Comparison of ENCODE assay signal across 8 cellular contexts in the genomic region with DNA sequence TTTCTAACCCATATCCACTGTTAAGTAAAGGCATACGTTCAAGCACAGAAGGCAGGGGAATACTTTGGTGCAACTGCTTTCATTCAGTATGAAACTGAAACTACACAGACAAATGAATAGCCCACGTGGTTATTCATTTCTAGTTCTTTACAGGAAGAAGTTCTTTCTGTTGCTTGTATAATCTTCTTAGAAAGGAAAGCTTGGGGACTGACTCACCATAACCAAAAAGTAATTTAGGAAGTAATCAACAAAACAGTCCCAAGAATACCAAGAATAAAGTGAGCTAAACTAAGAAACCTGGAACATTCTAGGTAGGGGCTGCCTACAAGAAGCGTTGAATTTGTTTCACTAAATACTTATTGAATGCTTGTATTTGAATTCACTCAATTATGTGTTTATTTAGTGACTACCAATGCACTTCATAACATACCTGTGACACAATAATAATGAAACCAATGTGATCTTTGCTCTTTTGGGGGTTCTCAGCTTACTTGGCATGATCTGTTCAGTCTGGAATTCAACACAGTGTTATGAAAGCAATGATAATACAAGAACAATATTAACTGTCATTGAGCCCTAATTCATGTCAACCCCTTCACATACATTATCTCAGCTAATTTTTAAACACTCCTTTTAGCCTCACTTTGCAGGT. TPM values are rescaled to one million over a fixed set of nuclear protein-coding genes. Genes with fewer than 3 reads are reported as not detected.
DNase-seq lines count a peak whose midpoint lies in the region; ATAC-seq and TF ChIP-seq lines count a peak whose summit lies in the region.

No MANE protein-coding gene starts in this region.

- peak overlapping the region; percentile 54 for H3K4me3 Mint-ChIP-seq in activated CD8-positive, alpha-beta T cell treated with anti-CD3 and anti-CD28 coated beads, Interleukin-2, amount 10 ng/mL, durations not matched to agents 7 days and 5 days
- no peak overlapping the region for H3K4me3 Mint-ChIP-seq in mesothelial cell of epicardium

- H3K27ac Mint-ChIP-seq in activated CD8-positive, alpha-beta T cell treated with anti-CD3 and anti-CD28 coated beads, Interleukin-2, amount 10 ng/mL, durations not matched to agents 7 days and 5 days: peak overlapping the region; percentile 87
- no peak overlapping the region for H3K27ac Mint-ChIP-seq in mesothelial cell of epicardium

- POLR2A ChIA-PET in activated CD8-positive, alpha-beta T cell treated with anti-CD3 and anti-CD28 coated beads, Interleukin-2, amount 10 ng/mL, durations not matched to agents 7 days and 5 days (lab: Charles Lee): interaction anchor here (0.8 to 3.5 kb wide), 2 partner anchors 31 to 109 kb away, joined by 3 to 22 read pairs; no protein-coding TSS in a partner anchor

- peak; percentile 33 for DNase-seq in GM06990 (ENCODE audit: extremely low read depth, insufficient read length)
- peak; percentile 24 for DNase-seq in activated CD8-positive, alpha-beta T cell treated with anti-CD3 and anti-CD28 coated beads, Interleukin-2, amount 10 ng/mL, durations not matched to agents 7 days and 5 days
- peak; percentile 91 for DNase-seq in kidney glomerular epithelial cell (lab: John Stamatoyannopoulos, UW)
- DNase-seq in NCI-H510A treated with DMSO at 0.1 percent for 48 hours (lab: John Stamatoyannopoulos, UW): no peak
- DNase-seq in mesothelial cell of epicardium (ENCODE audit: low spot score in 2 of 2, unreplicated experiment in 2 of 2): no peak
- DNase-seq in effector CD8-positive, alpha-beta T cell (lab: John Stamatoyannopoulos, UW): no peak

- CTCF ChIA-PET in activated CD8-positive, alpha-beta T cell treated with anti-CD3 and anti-CD28 coated beads, Interleukin-2, amount 10 ng/mL, durations not matched to agents 7 days and 5 days (lab: Charles Lee): interaction anchor here (0.8 to 11.5 kb wide), 11 partner anchors 10 to 218 kb away, joined by 3 to 203 read pairs (median 6); a partner anchor contains a TSS

- no peaks in the 10 kb centered on the region for H3K27me3 Mint-ChIP-seq in activated CD8-positive, alpha-beta T cell treated with anti-CD3 and anti-CD28 coated beads, Interleukin-2, amount 10 ng/mL, durations not matched to agents 7 days and 5 days (ENCODE audit: low read depth)
- peaks cover 6% of the 10 kb centered on the region for H3K27me3 Mint-ChIP-seq in mesothelial cell of epicardium (ENCODE audit: low read depth)

- ATAC-seq in GM21423 (IDR thresholded peaks at IDR 0.05; ENCODE audit: unreplicated experiment): peak; percentile 100
- peak; percentile 99 for ATAC-seq in HG03571 (IDR thresholded peaks at IDR 0.05; ENCODE audit: unreplicated experiment)
- ATAC-seq in activated CD8-positive, alpha-beta T cell treated with anti-CD3 and anti-CD28 coated beads, Interleukin-2, amount 10 ng/mL, durations not matched to agents 7 days and 5 days: peak; percentile 98

- no peaks in the 10 kb centered on the region for H3K36me3 ChIP-seq in GM06990 (ENCODE audit: control insufficient read depth, insufficient read depth, low read length)

- no peak for TF ChIP-seq CTCF in GM06990 (IDR thresholded peaks at IDR 0.05; ENCODE audit: insufficient read depth, low read length, poor library complexity, severe bottlenecking)
- no peak for TF ChIP-seq CTCF in mesothelial cell of epicardium (IDR thresholded peaks at IDR 0.05; ENCODE audit: unreplicated experiment)

- H3K9me3 Mint-ChIP-seq in activated CD8-positive, alpha-beta T cell treated with anti-CD3 and anti-CD28 coated beads, Interleukin-2, amount 10 ng/mL, durations not matched to agents 7 days and 5 days (ENCODE audit: insufficient read depth): peaks cover 12% of the 10 kb centered on the region
- peaks cover 3% of the 10 kb centered on the region for H3K9me3 Mint-ChIP-seq in mesothelial cell of epicardium

- peaks cover 36% of the 10 kb centered on the region for H3K4me1 Mint-ChIP-seq in activated CD8-positive, alpha-beta T cell treated with anti-CD3 and anti-CD28 coated beads, Interleukin-2, amount 10 ng/mL, durations not matched to agents 7 days and 5 days (ENCODE audit: low read depth)
- no peaks in the 10 kb centered on the region for H3K4me1 Mint-ChIP-seq in mesothelial cell of epicardium

- peaks cover 30% of the 10 kb centered on the region for H3K36me3 Mint-ChIP-seq in activated CD8-positive, alpha-beta T cell treated with anti-CD3 and anti-CD28 coated beads, Interleukin-2, amount 10 ng/mL, durations not matched to agents 7 days and 5 days (ENCODE audit: low read depth)
- H3K36me3 Mint-ChIP-seq in mesothelial cell of epicardium: no peaks in the 10 kb centered on the region

- H3K27me3 ChIP-seq in GM06990 (replicated peaks; ENCODE audit: control insufficient read depth, insufficient read depth, low read length): no peaks in the 10 kb centered on the region

- H3K4me3 ChIP-seq in GM06990 (replicated peaks; ENCODE audit: low read depth, low read length): no peak overlapping the region

RNA-seq across cellular contexts. Expression of a gene that starts 25.1 kb away (rescaled TPM):
- 1 to 10 TPM; 2.6 to 3.1 TPM for total RNA-seq in activated CD8-positive, alpha-beta T cell treated with anti-CD3 and anti-CD28 coated beads, Interleukin-2, amount 10 ng/mL, durations not matched to agents 7 days and 5 days
- 0.25 to 0.58 TPM (median 0.27 TPM) in 3 replicates for total RNA-seq in mesothelial cell of epicardium

Comparison
In these comparisons a context has a peak if more than half of its experiments do, and no peak if none do; other contexts are left out.
1. DNase-seq: peak in GM06990 (single experiment), activated CD8-positive, alpha-beta T cell treated with anti-CD3 and anti-CD28 coated beads, Interleukin-2, amount 10 ng/mL, durations not matched to agents 7 days and 5 days (single experiment) and kidney glomerular epithelial cell (single experiment); none in NCI-H510A treated with DMSO at 0.1 percent for 48 hours (single experiment), mesothelial cell of epicardium (0 of 2) and effector CD8-positive, alpha-beta T cell (single experiment).
2. Peak in every context shown above with its lines, with median percentiles within 50 percentile points of each other: ATAC-seq.